1 cellular context compared by ENCODE assay signal in genomic region chrX:84487365-84488353, GRCh38.
TF ChIP-seq lines count a peak whose summit lies in the region.

No MANE protein-coding gene starts in this region.

TF ChIP-seq in GM12878, 131 proteins besides CTCF, POLR2A, EP300 and RAD21 (continued from another document):
- TF ChIP-seq RELB (IDR thresholded peaks at IDR 0.05; ENCODE audit: low read depth) (peak; percentile 47; the same call in 1 of the 2 replicates), HDAC2 (IDR thresholded peaks at IDR 0.05) (no peak), RFX5 (IDR thresholded peaks at IDR 0.05; ENCODE audit: low read depth, low read length) (no peak), CEBPB (IDR thresholded peaks at IDR 0.05; ENCODE audit: borderline replicate concordance in 1 of 2, low read depth in 2 of 2, low read length in 2 of 2) (no peak), BCL11A (IDR thresholded peaks at IDR 0.05; ENCODE audit: low read depth, low read length) (peak; percentile 22; the same call in 1 of the 2 replicates), IKZF1 (conservative IDR thresholded peaks at IDR 0.05) (peak; percentile 80), MTA3 (IDR thresholded peaks at IDR 0.05; ENCODE audit: borderline replicate concordance, low read length) (no peak), IRF4 (IDR thresholded peaks at IDR 0.05; ENCODE audit: low read depth, low read length) (peak; percentile 80), TCF12 (IDR thresholded peaks at IDR 0.05; ENCODE audit: low read depth, low read length) (peak; percentile 75; the same call in 1 of the 2 replicates), ZBTB33 (IDR thresholded peaks at IDR 0.05) (no peak), YY1 (IDR thresholded peaks at IDR 0.05; ENCODE audit: low read depth, low read length) (0 out of 2 replicates have a peak, but pooled peaks have one; percentile 38), NFIC (IDR thresholded peaks at IDR 0.05; ENCODE audit: low read depth, low read length) (peak; percentile 64), BMI1 (IDR thresholded peaks at IDR 0.05; ENCODE audit: borderline replicate concordance) (0 out of 2 replicates have a peak, but pooled peaks have one; percentile 32), TAF1 (IDR thresholded peaks at IDR 0.05; ENCODE audit: borderline replicate concordance, low read depth, low read length) (no peak), ZNF207 (IDR thresholded peaks at IDR 0.05; ENCODE audit: borderline replicate concordance) (no peak), TCF7 (IDR thresholded peaks at IDR 0.05; ENCODE audit: borderline replicate concordance) (no peak), SPI1 (IDR thresholded peaks at IDR 0.05; ENCODE audit: borderline replicate concordance, insufficient read depth, low read depth, low read length) (peak; percentile 96), NBN (IDR thresholded peaks at IDR 0.05) (no peak), EED (IDR thresholded peaks at IDR 0.05; ENCODE audit: low read depth) (peak; percentile 94), SMARCA5 (IDR thresholded peaks at IDR 0.05) (no peak), ELK1 (IDR thresholded peaks at IDR 0.05; ENCODE audit: low read depth, low read length) (no peak), CREM (IDR thresholded peaks at IDR 0.05; ENCODE audit: low read depth) (peak; percentile 30; the same call in 1 of the 2 replicates), MEF2B (IDR thresholded peaks at IDR 0.05; ENCODE audit: partially characterized antibody, poor library complexity, severe bottlenecking) (no peak), ASH2L (IDR thresholded peaks at IDR 0.05; ENCODE audit: borderline replicate concordance, low read depth) (no peak), DPF2 (IDR thresholded peaks at IDR 0.05) (peak; percentile 77), CBX5 (IDR thresholded peaks at IDR 0.05; ENCODE audit: low read depth) (0 out of 2 replicates have a peak, but pooled peaks have one; percentile 23), ATF2 (IDR thresholded peaks at IDR 0.05; ENCODE audit: low read length) (peak; percentile 48; the same call in 1 of the 2 replicates), RUNX3 (IDR thresholded peaks at IDR 0.05; ENCODE audit: low read length) (0 out of 2 replicates have a peak, but pooled peaks have one; percentile 28)
- TF ChIP-seq, protein P1, sequence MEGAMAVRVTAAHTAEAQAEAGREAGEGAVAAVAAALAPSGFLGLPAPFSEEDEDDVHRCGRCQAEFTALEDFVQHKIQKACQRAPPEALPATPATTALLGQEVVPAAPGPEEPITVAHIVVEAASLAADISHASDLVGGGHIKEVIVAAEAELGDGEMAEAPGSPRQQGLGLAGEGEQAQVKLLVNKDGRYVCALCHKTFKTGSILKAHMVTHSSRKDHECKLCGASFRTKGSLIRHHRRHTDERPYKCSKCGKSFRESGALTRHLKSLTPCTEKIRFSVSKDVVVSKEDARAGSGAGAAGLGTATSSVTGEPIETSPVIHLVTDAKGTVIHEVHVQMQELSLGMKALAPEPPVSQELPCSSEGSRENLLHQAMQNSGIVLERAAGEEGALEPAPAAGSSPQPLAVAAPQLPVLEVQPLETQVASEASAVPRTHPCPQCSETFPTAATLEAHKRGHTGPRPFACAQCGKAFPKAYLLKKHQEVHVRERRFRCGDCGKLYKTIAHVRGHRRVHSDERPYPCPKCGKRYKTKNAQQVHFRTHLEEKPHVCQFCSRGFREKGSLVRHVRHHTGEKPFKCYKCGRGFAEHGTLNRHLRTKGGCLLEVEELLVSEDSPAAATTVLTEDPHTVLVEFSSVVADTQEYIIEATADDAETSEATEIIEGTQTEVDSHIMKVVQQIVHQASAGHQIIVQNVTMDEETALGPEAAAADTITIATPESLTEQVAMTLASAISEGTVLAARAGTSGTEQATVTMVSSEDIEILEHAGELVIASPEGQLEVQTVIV (IDR thresholded peaks at IDR 0.05; ENCODE audit: borderline replicate concordance, partially characterized antibody), result no peak
- TF ChIP-seq, protein P2, sequence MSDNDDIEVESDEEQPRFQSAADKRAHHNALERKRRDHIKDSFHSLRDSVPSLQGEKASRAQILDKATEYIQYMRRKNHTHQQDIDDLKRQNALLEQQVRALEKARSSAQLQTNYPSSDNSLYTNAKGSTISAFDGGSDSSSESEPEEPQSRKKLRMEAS (IDR thresholded peaks at IDR 0.05; ENCODE audit: low read depth, low read length), result no peak
